In the genomic region with DNA sequence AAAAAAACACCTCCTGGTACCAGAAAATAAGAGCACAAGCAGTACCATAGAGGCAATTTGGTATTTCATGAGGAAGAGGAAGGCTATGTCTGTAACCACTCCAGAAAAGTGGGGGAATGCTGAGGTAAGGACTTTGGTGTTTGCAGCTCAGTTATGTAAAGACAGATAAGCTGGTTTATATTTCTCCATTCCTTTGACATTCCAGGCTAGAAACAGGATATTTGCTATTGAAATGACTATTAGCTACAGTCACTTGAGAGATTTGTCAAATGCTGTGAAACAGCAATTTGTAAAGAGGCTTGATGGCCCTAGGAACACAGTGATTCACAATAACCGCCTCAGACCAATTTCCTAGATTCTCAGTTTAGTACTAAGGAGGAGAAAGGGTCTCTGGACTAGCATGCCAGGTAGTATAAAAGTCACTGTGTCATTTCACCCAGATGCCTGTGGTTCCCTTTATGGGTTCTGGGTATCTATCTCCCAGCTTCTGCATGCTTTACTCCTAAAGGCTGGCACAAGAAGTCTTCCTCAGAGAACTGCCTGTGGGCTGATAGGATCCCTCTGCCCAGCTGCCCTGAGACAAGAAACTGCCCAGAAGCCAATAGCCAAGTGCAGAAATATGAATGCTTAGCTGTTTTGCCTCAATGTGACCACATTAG, we compare ENCODE assay signal across 24 cellular contexts.
A peak's percentile ranks its signal among the peaks of the same experiment; 100 is the strongest.
DNase-seq lines count a peak whose midpoint lies in the region; ATAC-seq, FAIRE-seq and TF ChIP-seq lines count a peak whose summit lies in the region.
"Had no signal": no experiment of that assay in that cellular context is flagged by ENCODE, and none has a peak within 500 bp of the region (broad histone marks: within the 10 kb centered on the region; RNA-seq: fewer than 3 reads in every experiment).

No MANE protein-coding gene starts in this region.

- ATAC-seq in right lobe of liver: peak; percentile 48 to 83 (median 76)
- ATAC-seq: Panc1; stimulated activated effector memory CD8-positive, alpha-beta T cell treated with anti-CD3 and anti-CD28 coated beads, Interleukin-12 subunit alpha, Interleukin-12 subunit beta, amount 100 ng/mL, for 72 hours had no signal

- H4K91ac ChIP-seq in H1 (replicated peaks; ENCODE audit: insufficient read length, low read length): no peak overlapping the region

- CTCF ChIA-PET in mammary epithelial cell (lab: Charles Lee; ENCODE audit: low non-redundant PET) (no interaction called here), H1 (lab: Charles Lee; ENCODE audit: partially characterized antibody) (interaction anchor here (1.9 kb wide), 1 partner anchor 20 kb away, joined by 6 read pairs; no protein-coding TSS in a partner anchor)

- no peak overlapping the region for H2BK5ac ChIP-seq in H1 (ENCODE audit: low read depth, low read length)

- TF ChIP-seq CTCF in mammary epithelial cell (conservative IDR thresholded peaks at IDR 0.05 in 1 of 2, IDR thresholded peaks at IDR 0.05 in 1 of 2; ENCODE audit: extremely low read depth in 1 of 2, insufficient read depth in 1 of 2, low read depth in 1 of 2, low read length in 2 of 2) (no peak), breast epithelium (IDR thresholded peaks at IDR 0.05) (no peak), H1 (IDR thresholded peaks at IDR 0.05; ENCODE audit: control extremely low read depth in 1 of 3, insufficient read depth in 1 of 3, low read depth in 1 of 3, low read length in 3 of 3) (no peak), right lobe of liver (IDR thresholded peaks at IDR 0.05) (no peak), nephron progenitor cell (IDR thresholded peaks at IDR 0.05) (no peak), GM13976 (IDR thresholded peaks at IDR 0.05; ENCODE audit: borderline replicate concordance, control extremely low read depth, extremely low read depth, insufficient read depth, missing control alignments) (no peak)

- H3K79me2 ChIP-seq in mammary epithelial cell (ENCODE audit: insufficient read depth, low read length) (no peaks in the 10 kb centered on the region), H1 (ENCODE audit: control insufficient read depth in 1 of 2, insufficient read depth in 2 of 2, low read length in 2 of 2) (no peaks in the 10 kb centered on the region)

- H3K4me3 ChIP-seq in mammary epithelial cell (replicated peaks in 1 of 3; ENCODE audit: insufficient read depth in 1 of 3, low read depth in 2 of 3, low read length in 3 of 3) (no peak overlapping the region), breast epithelium (no peak overlapping the region), H1 (ENCODE audit: extremely low read depth in 1 of 4, insufficient read depth in 2 of 4, low read depth in 3 of 4, low read length in 4 of 4) (no peak overlapping the region), right lobe of liver (no peak overlapping the region)
- H3K4me3 ChIP-seq: BLaER1, esophagus muscularis mucosa, tibial nerve had no signal

- H2AK5ac ChIP-seq in H1 (ENCODE audit: low read depth, low read length): no peak overlapping the region

- H3K56ac ChIP-seq in H1 (replicated peaks; ENCODE audit: insufficient read length, low read depth, low read length): no peak overlapping the region

- H4K8ac ChIP-seq in H1 (ENCODE audit: extremely low read depth, insufficient read depth, low read length): no peak overlapping the region

- DNase-seq in mammary epithelial cell: peak; percentile 4
- no peak for DNase-seq in breast epithelium (ENCODE audit: low spot score in 2 of 2)
- no peak for DNase-seq in H1 (ENCODE audit: low read depth in 1 of 2, low spot score in 2 of 2)
- no peak for DNase-seq in right lobe of liver
- peak; percentile 6 for DNase-seq in urothelium cell line (ENCODE audit: low spot score)
- DNase-seq in NCI-H510A (lab: John Stamatoyannopoulos, UW): no peak
- DNase-seq in nephron progenitor cell: no peak
- DNase-seq in GM13976 (ENCODE audit: low spot score): no peak
- DNase-seq: 8988T; activated CD4-positive, alpha-beta T cell treated with anti-CD3 and anti-CD28 coated beads for 4 hours; activated CD8-positive, alpha-beta memory T cell treated with anti-CD3 and anti-CD28 coated beads, Interleukin-2, amount 50 U/mL, for 4 hours; activated effector memory CD4-positive, alpha-beta T cell treated with anti-CD3 and anti-CD28 coated beads, Interleukin-2, amount 50 U/mL, for 16 hours; amygdala; NCI-H1417 treated with DMSO at 0.1 percent for 48 hours; NCI-H2171; stimulated activated CD4-positive, alpha-beta T cell treated with anti-CD3 and anti-CD28 coated beads, Interleukin-15, amount 100 ng/mL, for 24 hours had no signal

- H3K79me1 ChIP-seq in H1 (ENCODE audit: low read depth, low read length): no peaks in the 10 kb centered on the region

- H3K27ac ChIP-seq in mammary epithelial cell (ENCODE audit: insufficient read depth, low read depth, low read length) (no peak overlapping the region), breast epithelium (no peak overlapping the region), H1 (ENCODE audit: low read depth, low read length) (no peak overlapping the region), right lobe of liver (no peak overlapping the region)
- H3K27ac ChIP-seq: BLaER1, esophagus muscularis mucosa, tibial nerve had no signal

- H3K4me1 ChIP-seq in mammary epithelial cell (ENCODE audit: insufficient read depth, low read length) (peaks cover 8% of the 10 kb centered on the region), breast epithelium (no peaks in the 10 kb centered on the region), H1 (replicated peaks in 1 of 4; ENCODE audit: control insufficient read depth in 3 of 4, insufficient read depth in 4 of 4, low read length in 3 of 4) (no peaks in the 10 kb centered on the region), right lobe of liver (peaks cover 0 to 10% (median 0%) of the 10 kb centered on the region in 4 donors)

- H2AFZ ChIP-seq in mammary epithelial cell (ENCODE audit: low read depth, low read length) (no peak overlapping the region), H1 (ENCODE audit: low read length) (0 out of 2 replicates have a peak overlapping the region, but pooled peaks have one; percentile 53)

- no peak overlapping the region for H3K9ac ChIP-seq in mammary epithelial cell (ENCODE audit: insufficient read depth, low read length)
- no peak overlapping the region for H3K9ac ChIP-seq in H1 (replicated peaks in 1 of 4; ENCODE audit: extremely low read depth in 1 of 4, low read depth in 3 of 4, low read length in 3 of 4)
- H3K9ac ChIP-seq: BLaER1 had no signal

- H3K27ac Mint-ChIP-seq in nephron progenitor cell: no peak overlapping the region
- H3K27ac Mint-ChIP-seq: mesothelial cell of epicardium; nephron; stimulated activated effector memory CD8-positive, alpha-beta T cell treated with anti-CD3 and anti-CD28 coated beads, Interleukin-12 subunit alpha, Interleukin-12 subunit beta, amount 100 ng/mL, for 72 hours had no signal

- H3K4me3 Mint-ChIP-seq in nephron progenitor cell: no peak overlapping the region
- H3K4me3 Mint-ChIP-seq: mesothelial cell of epicardium; nephron; stimulated activated effector memory CD8-positive, alpha-beta T cell treated with anti-CD3 and anti-CD28 coated beads, Interleukin-12 subunit alpha, Interleukin-12 subunit beta, amount 100 ng/mL, for 72 hours had no signal

- H3K9me3 Mint-ChIP-seq in nephron progenitor cell: peaks cover 28% of the 10 kb centered on the region

- no peaks in the 10 kb centered on the region for H3K36me3 Mint-ChIP-seq in nephron progenitor cell (ENCODE audit: low read depth)
- H3K36me3 Mint-ChIP-seq: mesothelial cell of epicardium; stimulated activated effector memory CD8-positive, alpha-beta T cell treated with anti-CD3 and anti-CD28 coated beads, Interleukin-12 subunit alpha, Interleukin-12 subunit beta, amount 100 ng/mL, for 72 hours had no signal

- H4K20me1 ChIP-seq in mammary epithelial cell (ENCODE audit: insufficient read depth, low read length): no peaks in the 10 kb centered on the region
- H4K20me1 ChIP-seq in H1 (replicated peaks in 1 of 2; ENCODE audit: control insufficient read depth in 1 of 2, insufficient read depth in 2 of 2, low read length in 2 of 2): no peaks in the 10 kb centered on the region
- H4K20me1 ChIP-seq: BLaER1 had no signal

- TF ChIP-seq POLR2A in breast epithelium (IDR thresholded peaks at IDR 0.05) (no peak), H1 (IDR thresholded peaks at IDR 0.05; ENCODE audit: control extremely low read depth in 1 of 2, low read depth in 2 of 2, low read length in 2 of 2) (no peak), right lobe of liver (IDR thresholded peaks at IDR 0.05) (no peak)

- POLR2A ChIA-PET in H1 (lab: Charles Lee; ENCODE audit: partially characterized antibody): no interaction called here

- no peaks in the 10 kb centered on the region for H3K27me3 Mint-ChIP-seq in nephron progenitor cell (ENCODE audit: low read depth, poor library complexity)

- 92% methylated on average over 1 of the region's 1 CpG for whole genome bisulfite sequencing in mammary epithelial cell (ENCODE audit: low coverage, missing lambda C conversion rate)
- 64% methylated on average over 1 of the region's 1 CpG; no CpG with 5 or more reads in 1 of the 2 experiments for WGBS in H1 (ENCODE audit: extremely low coverage in 1 of 2, insufficient coverage in 1 of 2, insufficient read length in 1 of 2, insufficient replicate concordance in 2 of 2, low coverage in 1 of 2, low lambda C conversion rate in 2 of 2, missing lambda C conversion rate in 1 of 2), 2 experiments
- 78% methylated on average over 1 of the region's 1 CpG for WGBS in right lobe of liver (ENCODE audit: insufficient coverage, low coverage, low lambda C conversion rate, missing lambda C conversion rate)

- H3K4me1 Mint-ChIP-seq in nephron progenitor cell: no peaks in the 10 kb centered on the region
- H3K4me1 Mint-ChIP-seq: mesothelial cell of epicardium; stimulated activated effector memory CD8-positive, alpha-beta T cell treated with anti-CD3 and anti-CD28 coated beads, Interleukin-12 subunit alpha, Interleukin-12 subunit beta, amount 100 ng/mL, for 72 hours had no signal

- in situ Hi-C loops in mammary epithelial cell (cut with MboI; ENCODE audit: low sequenced_read_pairs in 2 of 2): no loop called here
- in situ Hi-C loops in GM13976 (cut with MboI; ENCODE audit: low sequenced_read_pairs, unreplicated experiment): no loop called here

- H3K36me3 ChIP-seq in mammary epithelial cell (ENCODE audit: insufficient read depth, low read length) (no peaks in the 10 kb centered on the region), breast epithelium (no peaks in the 10 kb centered on the region), H1 (ENCODE audit: control insufficient read depth in 2 of 4, insufficient read depth in 4 of 4, low read length in 3 of 4) (no peaks in the 10 kb centered on the region), right lobe of liver (no peaks in the 10 kb centered on the region)
- H3K36me3 ChIP-seq: BLaER1, esophagus muscularis mucosa, tibial nerve had no signal

- dilution Hi-C loops in mammary epithelial cell (cut with HindIII; ENCODE audit: low sequenced_read_pairs): no loop called here

- no TSS peak for BruUV-seq in mammary epithelial cell (replicated peaks; lab: Mats Ljungman, UMichigan)

- H3K4ac ChIP-seq in H1 (replicated peaks; ENCODE audit: insufficient read length, low read depth, low read length): no peak overlapping the region

- no peak overlapping the region for H2BK120ac ChIP-seq in H1 (replicated peaks; ENCODE audit: low read depth, low read length)

- no peaks in the 10 kb centered on the region for H3K23me2 ChIP-seq in H1 (ENCODE audit: low read depth, low read length)

- H2BK12ac ChIP-seq in H1 (ENCODE audit: low read depth, low read length): no peak overlapping the region

- intact Hi-C loops in mammary epithelial cell (cut with micrococcal nuclease) (no loop called here), breast epithelium (cut with DNase I; ENCODE audit: low total_unique reads) (no loop called here), right lobe of liver (cut with DNase I) (no loop called here)

- H2BK20ac ChIP-seq in H1 (ENCODE audit: low read length): no peak overlapping the region

- H3K18ac ChIP-seq in H1 (ENCODE audit: extremely low read depth, low read length): no peak overlapping the region

- FAIRE-seq in H1 (lab: Jason Lieb, UNC) (no peak), urothelium cell line (lab: Jason Lieb, UNC) (no peak)
- FAIRE-seq: keratinocyte had no signal

- H3K14ac ChIP-seq in H1 (ENCODE audit: insufficient read length): no peak overlapping the region

- no peak for TF ChIP-seq RAD21 in H1 (IDR thresholded peaks at IDR 0.05 in 1 of 2, conservative IDR thresholded peaks at IDR 0.05 in 1 of 2; ENCODE audit: low read depth in 2 of 2, low read length in 2 of 2)

- H2BK15ac ChIP-seq in H1 (ENCODE audit: low read length): no peak overlapping the region

- H3K9me3 ChIP-seq in mammary epithelial cell (replicated peaks; ENCODE audit: insufficient read depth, low read length) (no peaks in the 10 kb centered on the region), breast epithelium (peaks cover 0 to 7% of the 10 kb centered on the region in 2 donors), H1 (ENCODE audit: insufficient read depth in 2 of 2, low read depth in 1 of 2, low read length in 1 of 2) (no peaks in the 10 kb centered on the region), right lobe of liver (no peaks in the 10 kb centered on the region)

- no peaks in the 10 kb centered on the region for H3K27me3 ChIP-seq in mammary epithelial cell (ENCODE audit: insufficient read depth, low read length)
- no peaks in the 10 kb centered on the region for H3K27me3 ChIP-seq in breast epithelium
- H3K27me3 ChIP-seq in H1 (replicated peaks in 1 of 4; ENCODE audit: control insufficient read depth in 3 of 4, extremely low read depth in 1 of 4, insufficient read depth in 3 of 4, low read length in 3 of 4): no peaks in the 10 kb centered on the region
- H3K27me3 ChIP-seq in right lobe of liver: no peaks in the 10 kb centered on the region
- H3K27me3 ChIP-seq: BLaER1, esophagus muscularis mucosa, tibial nerve had no signal

- H4K5ac ChIP-seq in H1 (ENCODE audit: insufficient read length, low read depth, low read length): no peak overlapping the region

- no peak for TF ChIP-seq EP300 in H1 (IDR thresholded peaks at IDR 0.05; ENCODE audit: borderline replicate concordance in 1 of 2, low read depth in 2 of 2, low read length in 2 of 2)

- H3K23ac ChIP-seq in H1 (ENCODE audit: insufficient read length): no peak overlapping the region

- H3K4me2 ChIP-seq in mammary epithelial cell (ENCODE audit: insufficient read depth, low read depth, low read length): no peak overlapping the region
- H3K4me2 ChIP-seq in H1 (ENCODE audit: insufficient read depth in 1 of 2, low read depth in 2 of 2, low read length in 2 of 2): no peak overlapping the region
- H3K4me2 ChIP-seq: BLaER1 had no signal

Comparison
In these comparisons a context has a peak if more than half of its experiments do, and no peak if none do; other contexts are left out.
1. DNase-seq: peak in mammary epithelial cell (single experiment) and urothelium cell line (single experiment); none in breast epithelium (0 of 2), H1 (0 of 2), right lobe of liver (0 of 3), NCI-H510A (single experiment), nephron progenitor cell (single experiment) and GM13976 (single experiment).